22 cellular contexts compared by ENCODE assay signal in genomic region chr18:6256521-6256920, GRCh38.
A peak's percentile ranks its signal among the peaks of the same experiment; 100 is the strongest.
DNase-seq lines count a peak whose midpoint lies in the region; ATAC-seq and TF ChIP-seq lines count a peak whose summit lies in the region.
"Had no signal": no experiment of that assay in that cellular context is flagged by ENCODE, and none has a peak within 500 bp of the region (broad histone marks: within the 10 kb centered on the region; RNA-seq: fewer than 3 reads in every experiment).

No MANE protein-coding gene starts in this region.

- H3K36me3 Mint-ChIP-seq in chondrocyte (ENCODE audit: low read depth) (peaks cover 21% of the 10 kb centered on the region), neural crest cell (ENCODE audit: low read depth) (peaks cover 16% of the 10 kb centered on the region)
- H3K36me3 Mint-ChIP-seq in naive thymus-derived CD4-positive, alpha-beta T cell, result peaks cover 0 to 4% (median 0%) of the 10 kb centered on the region in 5 donors
- peaks cover 25% of the 10 kb centered on the region for H3K36me3 Mint-ChIP-seq in natural killer cell treated with Interleukin-12 subunit alpha and Interleukin-12 subunit beta and Interleukin-15 and Interleukin-18, amount 100 ng/mL, for 72 hours
- H3K36me3 Mint-ChIP-seq: neural progenitor cell had no signal

- H3K27ac Mint-ChIP-seq in chondrocyte (ENCODE audit: unreplicated experiment), result peak overlapping the region; percentile 49
- H3K27ac Mint-ChIP-seq in neural crest cell (ENCODE audit: unreplicated experiment), result peak overlapping the region; percentile 10
- no peak overlapping the region for H3K27ac Mint-ChIP-seq in naive thymus-derived CD4-positive, alpha-beta T cell
- H3K27ac Mint-ChIP-seq in natural killer cell treated with Interleukin-12 subunit alpha and Interleukin-12 subunit beta and Interleukin-15 and Interleukin-18, amount 100 ng/mL, for 72 hours, result peak overlapping the region in 1 of 2 donors; percentile 38
- H3K27ac Mint-ChIP-seq: IgD-negative memory B cell, neural progenitor cell had no signal

- H3K36me3 ChIP-seq in left ventricle myocardium inferior (no peaks in the 10 kb centered on the region), aorta (ENCODE audit: control insufficient read depth in 1 of 2, insufficient read depth in 2 of 2, low read length in 1 of 2) (no peaks in the 10 kb centered on the region)
- H3K36me3 ChIP-seq in naive thymus-derived CD4-positive, alpha-beta T cell (ENCODE audit: control insufficient read depth in 2 of 3, insufficient read depth in 3 of 3, low read length in 3 of 3), result no peaks in the 10 kb centered on the region
- H3K36me3 ChIP-seq: BE2C, neural progenitor cell had no signal

- intact Hi-C loops in left ventricle myocardium inferior (cut with micrococcal nuclease), result no loop called here
- intact Hi-C loops in Right ventricle myocardium inferior (cut with DNase I), result no loop called here
- intact Hi-C loops in aorta (cut with DNase I), result no loop called here
- intact Hi-C loops in naive thymus-derived CD4-positive, alpha-beta T cell (cut with micrococcal nuclease), result no loop called here

- DNase-seq in left ventricle myocardium inferior (peak; percentile 18), Right ventricle myocardium inferior (ENCODE audit: missing footprints) (no peak), chondrocyte (ENCODE audit: low spot score) (no peak), neural crest cell (ENCODE audit: low read depth, low spot score) (no peak), aorta (peak in 1 of 2 donors; percentile 46)
- DNase-seq in naive thymus-derived CD4-positive, alpha-beta T cell, result no peak
- DNase-seq in natural killer cell treated with Interleukin-12 subunit alpha and Interleukin-12 subunit beta and Interleukin-15 and Interleukin-18, amount 100 ng/mL, for 72 hours (ENCODE audit: low spot score), result no peak
- DNase-seq: activated gamma-delta T cell treated with Interleukin-2 at 50 U/mL for 16 hours; activated T-cell treated with anti-CD3 and anti-CD28 coated beads, Interleukin-2, amount 50 U/mL, for 1 hour; BE2C; glutamatergic neuron; left cardiac atrium; NCI-H1436; NCI-H524; psoas muscle; stimulated activated naive CD4-positive, alpha-beta T cell had no signal

- H3K9me3 Mint-ChIP-seq in chondrocyte (ENCODE audit: low read depth), result peaks cover 25% of the 10 kb centered on the region
- peaks cover 24% of the 10 kb centered on the region for H3K9me3 Mint-ChIP-seq in neural crest cell
- H3K9me3 Mint-ChIP-seq in naive thymus-derived CD4-positive, alpha-beta T cell, result peaks cover 5 to 33% (median 16%) of the 10 kb centered on the region in 11 donors
- H3K9me3 Mint-ChIP-seq in natural killer cell treated with Interleukin-12 subunit alpha and Interleukin-12 subunit beta and Interleukin-15 and Interleukin-18, amount 100 ng/mL, for 72 hours, result peaks cover 7% of the 10 kb centered on the region

- ATAC-seq in Right ventricle myocardium inferior (no peak), aorta (ENCODE audit: low FRiP score) (peak; percentile 15), HG03095 (IDR thresholded peaks at IDR 0.05; ENCODE audit: unreplicated experiment) (no peak)
- ATAC-seq in naive thymus-derived CD4-positive, alpha-beta T cell, result no peak
- ATAC-seq in natural killer cell treated with Interleukin-12 subunit alpha and Interleukin-12 subunit beta and Interleukin-15 and Interleukin-18, amount 100 ng/mL, for 72 hours, result no peak
- ATAC-seq: A549, psoas muscle had no signal

- no peaks in the 10 kb centered on the region for H3K27me3 ChIP-seq in left ventricle myocardium inferior (ENCODE audit: low read depth)
- no peaks in the 10 kb centered on the region for H3K27me3 ChIP-seq in aorta (ENCODE audit: control insufficient read depth in 1 of 2, insufficient read depth in 2 of 2, low read length in 1 of 2)
- no peaks in the 10 kb centered on the region for H3K27me3 ChIP-seq in naive thymus-derived CD4-positive, alpha-beta T cell (ENCODE audit: control insufficient read depth in 2 of 2, insufficient read depth in 2 of 2, low read length in 2 of 2)
- H3K27me3 ChIP-seq: BE2C, neural progenitor cell, tibial nerve had no signal

- H3K4me3 ChIP-seq in left ventricle myocardium inferior, result no peak overlapping the region
- H3K4me3 ChIP-seq in aorta (ENCODE audit: low read length in 2 of 2), result no peak overlapping the region
- H3K4me3 ChIP-seq in naive thymus-derived CD4-positive, alpha-beta T cell (ENCODE audit: low read length), result no peak overlapping the region
- H3K4me3 ChIP-seq: A549, neural progenitor cell, psoas muscle, smooth muscle cell had no signal

- peaks cover 33% of the 10 kb centered on the region for H3K4me1 Mint-ChIP-seq in chondrocyte (ENCODE audit: low read depth)
- H3K4me1 Mint-ChIP-seq in neural crest cell, result peaks cover 28% of the 10 kb centered on the region
- H3K4me1 Mint-ChIP-seq in naive thymus-derived CD4-positive, alpha-beta T cell, result peaks cover 0 to 6% (median 0%) of the 10 kb centered on the region in 7 donors
- H3K4me1 Mint-ChIP-seq in natural killer cell treated with Interleukin-12 subunit alpha and Interleukin-12 subunit beta and Interleukin-15 and Interleukin-18, amount 100 ng/mL, for 72 hours (ENCODE audit: low read depth in 2 of 2), result peaks cover 6 to 27% of the 10 kb centered on the region in 2 donors
- H3K4me1 Mint-ChIP-seq: IgD-negative memory B cell had no signal

- peaks cover 20% of the 10 kb centered on the region for H3K9me3 ChIP-seq in left ventricle myocardium inferior (replicated peaks)
- peaks cover 3% of the 10 kb centered on the region for H3K9me3 ChIP-seq in aorta (ENCODE audit: control insufficient read depth, low read length)
- peaks cover 0 to 3% (median 0%) of the 10 kb centered on the region in 3 experiments for H3K9me3 ChIP-seq in naive thymus-derived CD4-positive, alpha-beta T cell (ENCODE audit: control insufficient read depth in 2 of 3, low read length in 3 of 3)
- H3K9me3 ChIP-seq: A549, BE2C had no signal

- 48 to 51% methylated on average over 10 of the region's 10 CpGs for WGBS in aorta, 2 donors

- H3K27ac ChIP-seq in left ventricle myocardium inferior (replicated peaks) (no peak overlapping the region), aorta (ENCODE audit: low read depth in 1 of 2, low read length in 2 of 2) (no peak overlapping the region)
- no peak overlapping the region for H3K27ac ChIP-seq in naive thymus-derived CD4-positive, alpha-beta T cell (ENCODE audit: low read depth, low read length)
- H3K27ac ChIP-seq: A549, neural progenitor cell, psoas muscle had no signal

- TF ChIP-seq CTCF in left ventricle myocardium inferior (IDR thresholded peaks at IDR 0.05; ENCODE audit: borderline replicate concordance) (no peak), chondrocyte (IDR thresholded peaks at IDR 0.05) (no peak), neural crest cell (conservative IDR thresholded peaks at IDR 0.05) (no peak)

- POLR2A ChIA-PET in naive thymus-derived CD4-positive, alpha-beta T cell (lab: Charles Lee), result no interaction called here

- CTCF ChIA-PET in naive thymus-derived CD4-positive, alpha-beta T cell (lab: Charles Lee), result no interaction called here

- H3K27me3 Mint-ChIP-seq in chondrocyte (ENCODE audit: low read depth) (peaks cover 3% of the 10 kb centered on the region), neural crest cell (ENCODE audit: low read depth) (no peaks in the 10 kb centered on the region)
- peaks cover 0 to 24% (median 0%) of the 10 kb centered on the region in 5 donors for H3K27me3 Mint-ChIP-seq in naive thymus-derived CD4-positive, alpha-beta T cell
- peaks cover 0 to 2% of the 10 kb centered on the region in 2 donors for H3K27me3 Mint-ChIP-seq in natural killer cell treated with Interleukin-12 subunit alpha and Interleukin-12 subunit beta and Interleukin-15 and Interleukin-18, amount 100 ng/mL, for 72 hours
- H3K27me3 Mint-ChIP-seq: IgD-negative memory B cell had no signal

- H3K4me1 ChIP-seq in left ventricle myocardium inferior (peaks cover 23% of the 10 kb centered on the region), aorta (ENCODE audit: control insufficient read depth in 1 of 2, insufficient read depth in 2 of 2, low read length in 2 of 2) (peaks cover 1 to 4% of the 10 kb centered on the region in 2 donors)
- no peaks in the 10 kb centered on the region for H3K4me1 ChIP-seq in naive thymus-derived CD4-positive, alpha-beta T cell (ENCODE audit: control insufficient read depth in 2 of 2, insufficient read depth in 2 of 2, low read length in 2 of 2)
- H3K4me1 ChIP-seq: A549, BE2C, neural progenitor cell, psoas muscle had no signal

- H3K4me3 Mint-ChIP-seq in chondrocyte (ENCODE audit: unreplicated experiment) (no peak overlapping the region), neural crest cell (no peak overlapping the region)
- no peak overlapping the region for H3K4me3 Mint-ChIP-seq in naive thymus-derived CD4-positive, alpha-beta T cell
- H3K4me3 Mint-ChIP-seq in natural killer cell treated with Interleukin-12 subunit alpha and Interleukin-12 subunit beta and Interleukin-15 and Interleukin-18, amount 100 ng/mL, for 72 hours, result no peak overlapping the region
- H3K4me3 Mint-ChIP-seq: neural progenitor cell had no signal

Comparison
In these comparisons a context has a peak if more than half of its experiments do, and no peak if none do; other contexts are left out.
1. H3K27ac Mint-ChIP-seq: peak in chondrocyte (single experiment) and neural crest cell (single experiment); none in naive thymus-derived CD4-positive, alpha-beta T cell (0 of 9).